Comparison of ENCODE assay signal across 1 cellular context in the genomic region with DNA sequence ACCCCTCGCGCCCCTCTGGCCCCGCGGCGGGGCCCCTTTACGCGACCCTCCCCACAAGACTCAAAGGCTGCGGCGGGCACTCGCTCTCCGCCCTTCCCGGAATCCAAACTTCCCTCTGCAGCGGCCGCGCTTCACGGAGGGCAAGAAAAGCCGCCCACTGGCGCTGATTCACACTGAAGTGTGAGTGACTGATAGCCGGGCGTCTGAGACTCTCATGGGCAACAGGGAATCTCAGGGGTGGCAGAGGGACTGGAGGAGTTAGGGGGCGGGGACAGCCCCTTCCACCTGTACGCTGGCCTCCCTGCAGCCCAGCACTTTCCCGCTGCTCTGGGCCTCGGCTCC.
TF ChIP-seq lines count a peak whose summit lies in the region.

No MANE protein-coding gene starts in this region.

TF ChIP-seq in HepG2, 621 proteins besides CTCF, POLR2A, EP300 and RAD21 (continued from another document):
- 0 out of 2 replicates have a peak, but pooled peaks have one; percentile 35 for TF ChIP-seq ZNF256 (CRISPR knock-in tag; conservative IDR thresholded peaks at IDR 0.05)
- TF ChIP-seq, protein P1, sequence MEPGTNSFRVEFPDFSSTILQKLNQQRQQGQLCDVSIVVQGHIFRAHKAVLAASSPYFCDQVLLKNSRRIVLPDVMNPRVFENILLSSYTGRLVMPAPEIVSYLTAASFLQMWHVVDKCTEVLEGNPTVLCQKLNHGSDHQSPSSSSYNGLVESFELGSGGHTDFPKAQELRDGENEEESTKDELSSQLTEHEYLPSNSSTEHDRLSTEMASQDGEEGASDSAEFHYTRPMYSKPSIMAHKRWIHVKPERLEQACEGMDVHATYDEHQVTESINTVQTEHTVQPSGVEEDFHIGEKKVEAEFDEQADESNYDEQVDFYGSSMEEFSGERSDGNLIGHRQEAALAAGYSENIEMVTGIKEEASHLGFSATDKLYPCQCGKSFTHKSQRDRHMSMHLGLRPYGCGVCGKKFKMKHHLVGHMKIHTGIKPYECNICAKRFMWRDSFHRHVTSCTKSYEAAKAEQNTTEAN (CRISPR knock-in tag; conservative IDR thresholded peaks at IDR 0.05): 0 out of 2 replicates have a peak, but pooled peaks have one; percentile 4
- TF ChIP-seq CREM (IDR thresholded peaks at IDR 0.05): no peak
- TF ChIP-seq CREM (CRISPR knock-in tag; IDR thresholded peaks at IDR 0.05): no peak
- no peak for TF ChIP-seq NR2F1 (CRISPR knock-in tag; IDR thresholded peaks at IDR 0.05)
- TF ChIP-seq, protein P2, sequence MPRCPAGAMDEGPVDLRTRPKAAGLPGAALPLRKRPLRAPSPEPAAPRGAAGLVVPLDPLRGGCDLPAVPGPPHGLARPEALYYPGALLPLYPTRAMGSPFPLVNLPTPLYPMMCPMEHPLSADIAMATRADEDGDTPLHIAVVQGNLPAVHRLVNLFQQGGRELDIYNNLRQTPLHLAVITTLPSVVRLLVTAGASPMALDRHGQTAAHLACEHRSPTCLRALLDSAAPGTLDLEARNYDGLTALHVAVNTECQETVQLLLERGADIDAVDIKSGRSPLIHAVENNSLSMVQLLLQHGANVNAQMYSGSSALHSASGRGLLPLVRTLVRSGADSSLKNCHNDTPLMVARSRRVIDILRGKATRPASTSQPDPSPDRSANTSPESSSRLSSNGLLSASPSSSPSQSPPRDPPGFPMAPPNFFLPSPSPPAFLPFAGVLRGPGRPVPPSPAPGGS (CRISPR knock-in tag; IDR thresholded peaks at IDR 0.05): no peak
- 0 out of 2 replicates have a peak, but pooled peaks have one; percentile 61 for TF ChIP-seq HOXD1 (CRISPR knock-in tag; IDR thresholded peaks at IDR 0.05)
- no peak for TF ChIP-seq GFI1 (CRISPR knock-in tag; IDR thresholded peaks at IDR 0.05; ENCODE audit: borderline replicate concordance)
- TF ChIP-seq, protein P3, sequence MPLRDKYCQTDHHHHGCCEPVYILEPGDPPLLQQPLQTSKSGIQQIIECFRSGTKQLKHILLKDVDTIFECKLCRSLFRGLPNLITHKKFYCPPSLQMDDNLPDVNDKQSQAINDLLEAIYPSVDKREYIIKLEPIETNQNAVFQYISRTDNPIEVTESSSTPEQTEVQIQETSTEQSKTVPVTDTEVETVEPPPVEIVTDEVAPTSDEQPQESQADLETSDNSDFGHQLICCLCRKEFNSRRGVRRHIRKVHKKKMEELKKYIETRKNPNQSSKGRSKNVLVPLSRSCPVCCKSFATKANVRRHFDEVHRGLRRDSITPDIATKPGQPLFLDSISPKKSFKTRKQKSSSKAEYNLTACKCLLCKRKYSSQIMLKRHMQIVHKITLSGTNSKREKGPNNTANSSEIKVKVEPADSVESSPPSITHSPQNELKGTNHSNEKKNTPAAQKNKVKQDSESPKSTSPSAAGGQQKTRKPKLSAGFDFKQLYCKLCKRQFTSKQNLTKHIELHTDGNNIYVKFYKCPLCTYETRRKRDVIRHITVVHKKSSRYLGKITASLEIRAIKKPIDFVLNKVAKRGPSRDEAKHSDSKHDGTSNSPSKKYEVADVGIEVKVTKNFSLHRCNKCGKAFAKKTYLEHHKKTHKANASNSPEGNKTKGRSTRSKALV (CRISPR knock-in tag; IDR thresholded peaks at IDR 0.05): 0 out of 2 replicates have a peak, but pooled peaks have one; percentile 29
- no peak for TF ChIP-seq ZNF484 (CRISPR knock-in tag; IDR thresholded peaks at IDR 0.05; ENCODE audit: borderline replicate concordance, low read depth)
